11 cellular contexts compared by ENCODE assay signal in the genomic region with DNA sequence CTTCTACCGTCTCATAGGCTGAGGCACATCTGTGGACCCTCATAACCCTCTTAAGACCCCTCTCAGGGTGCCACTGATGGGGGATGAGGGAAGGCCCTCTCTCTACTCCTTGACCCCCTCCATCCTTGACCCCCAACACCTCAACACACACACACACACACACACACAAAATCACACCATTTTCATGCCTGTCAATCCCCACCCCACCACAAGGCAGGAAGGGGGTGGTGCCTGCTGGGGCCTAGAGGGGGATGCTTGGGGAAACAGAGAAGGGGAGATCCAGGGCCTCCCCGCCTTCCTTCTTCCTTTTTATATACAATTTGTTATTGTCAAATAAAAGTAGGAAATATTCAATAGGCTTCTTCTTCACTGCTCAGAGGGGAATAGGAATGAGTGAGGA. TPM values are rescaled to one million over a fixed set of nuclear protein-coding genes. Genes with fewer than 3 reads are reported as not detected.
DNase-seq lines count a peak whose midpoint lies in the region; ATAC-seq, FAIRE-seq and TF ChIP-seq lines count a peak whose summit lies in the region.
"Had no signal": no experiment of that assay in that cellular context is flagged by ENCODE, and none has a peak within 500 bp of the region (broad histone marks: within the 10 kb centered on the region; RNA-seq: fewer than 3 reads in every experiment).

No MANE protein-coding gene starts in this region.

- no peak for TF ChIP-seq RAD21 in K562 (CRISPR knock-in tag; conservative IDR thresholded peaks at IDR 0.05 in 1 of 2, IDR thresholded peaks at IDR 0.05 in 1 of 2)

- H2AFZ ChIP-seq in OCI-LY3 (ENCODE audit: low read depth, low read length) (no peak overlapping the region), K562 (ENCODE audit: low read depth, low read length) (peak overlapping the region; percentile 93)

- peak; percentile 65 for DNase-seq in activated CD4-positive, alpha-beta T cell treated with anti-CD3 and anti-CD28 coated beads, Interleukin-2, amount 10 ng/mL, durations not matched to agents 24 days and 14 days
- no peak for DNase-seq in activated CD4-positive, alpha-beta T cell treated with anti-CD3 and anti-CD28 coated beads, Interleukin-2, amount 50 U/mL, for 48 hours
- DNase-seq in K562 (ENCODE audit: extremely low read depth in 1 of 4, low spot score in 3 of 4) (no peak), progenitor cell of endocrine pancreas (ENCODE audit: low spot score, unreplicated experiment) (no peak), Ammon's horn (ENCODE audit: low spot score) (no peak), RPMI8226 (no peak), SJCRH30 (no peak)
- DNase-seq: activated CD4-positive, CD25-positive, alpha-beta regulatory T cell; activated gamma-delta T cell; left cardiac atrium had no signal

- H3K27me3 ChIP-seq in OCI-LY3 (ENCODE audit: low read depth, low read length) (no peaks in the 10 kb centered on the region), K562 (ENCODE audit: control insufficient read depth in 2 of 2, insufficient read depth in 2 of 2, low read length in 2 of 2) (no peaks in the 10 kb centered on the region), SJCRH30 (no peaks in the 10 kb centered on the region)

- TF ChIP-seq CTCF in OCI-LY3 (IDR thresholded peaks at IDR 0.05; ENCODE audit: low read depth, low read length) (no peak), K562 (IDR thresholded peaks at IDR 0.05 in 2 of 3, conservative IDR thresholded peaks at IDR 0.05 in 1 of 3; ENCODE audit: insufficient read depth in 2 of 3, low read depth in 1 of 3, low read length in 3 of 3) (no peak), progenitor cell of endocrine pancreas (IDR thresholded peaks at IDR 0.05; ENCODE audit: unreplicated experiment) (no peak)

- POLR2A ChIA-PET in K562 (lab: Yijun Ruan, JAX) = interaction anchor here (0.8 kb wide), 1 partner anchor 20 kb away, joined by 3 read pairs; no protein-coding TSS in a partner anchor

- H3K9me3 Mint-ChIP-seq in activated CD4-positive, alpha-beta T cell treated with anti-CD3 and anti-CD28 coated beads, Interleukin-2, amount 10 ng/mL, durations not matched to agents 24 days and 14 days = no peaks in the 10 kb centered on the region
- peaks cover 7% of the 10 kb centered on the region for H3K9me3 Mint-ChIP-seq in progenitor cell of endocrine pancreas (ENCODE audit: low read depth)

- no TSS peak for BruUV-seq in K562 (replicated peaks; lab: Mats Ljungman, UMichigan)

- H3K4me1 ChIP-seq in OCI-LY3 (ENCODE audit: low read length) (peaks cover 14% of the 10 kb centered on the region), K562 (replicated peaks in 1 of 2; ENCODE audit: control insufficient read depth in 2 of 2, insufficient read depth in 2 of 2, low read length in 2 of 2) (peaks cover 12 to 13% of the 10 kb centered on the region in 2 experiments; a peak in 4 of 5 replicates), SJCRH30 (no peaks in the 10 kb centered on the region)

- peak overlapping the region; percentile 97; the same call in 1 of the 2 replicates for H3K4me3 ChIP-seq in OCI-LY3 (ENCODE audit: low read length)
- no peak overlapping the region for H3K4me3 ChIP-seq in K562
- H3K4me3 ChIP-seq in SJCRH30 = no peak overlapping the region

- H3K9ac ChIP-seq in OCI-LY3 (ENCODE audit: low read length) = peak overlapping the region; percentile 82; the same call in 1 of the 2 replicates
- H3K9ac ChIP-seq in K562 (ENCODE audit: insufficient read depth in 1 of 2, low read depth in 2 of 2, low read length in 2 of 2) = 0 out of 4 replicates have a peak overlapping the region, but pooled peaks of 1 of the 2 experiments have one; percentile 58

- in situ Hi-C loops in K562 (cut with MboI) = no loop called here

- no peak for TF ChIP-seq POLR2A in K562 (conservative IDR thresholded peaks at IDR 0.05)

- H4K20me1 ChIP-seq in OCI-LY3 (ENCODE audit: insufficient read depth, low read length) = no peaks in the 10 kb centered on the region
- H4K20me1 ChIP-seq in K562 (replicated peaks; ENCODE audit: control insufficient read depth, insufficient read depth, low read length) = no peaks in the 10 kb centered on the region; the same call in 1 of the 2 replicates

- H3K27ac ChIP-seq in OCI-LY3 (ENCODE audit: low read length) (peak overlapping the region; percentile 90), K562 (ENCODE audit: extremely low read depth, low read depth, low read length) (no peak overlapping the region), SJCRH30 (no peak overlapping the region; the same call in 1 of the 2 replicates)

- CTCF ChIA-PET in K562 (lab: Yijun Ruan, JAX; ENCODE audit: low intra/inter-chr PET ratio) = no interaction called here

- H3K9me3 ChIP-seq in OCI-LY3 (ENCODE audit: insufficient read depth, low read length) = no peaks in the 10 kb centered on the region
- H3K9me3 ChIP-seq in K562 (replicated peaks; ENCODE audit: control insufficient read depth, insufficient read depth, low read depth, low read length) = no peaks in the 10 kb centered on the region
- no peaks in the 10 kb centered on the region for H3K9me3 ChIP-seq in SJCRH30 (replicated peaks)

- WGBS in K562 (ENCODE audit: insufficient coverage, low coverage, missing lambda C conversion rate) = 88% methylated on average over 1 of the region's 2 CpGs

- no peaks in the 10 kb centered on the region for H3K27me3 Mint-ChIP-seq in activated CD4-positive, alpha-beta T cell treated with anti-CD3 and anti-CD28 coated beads, Interleukin-2, amount 10 ng/mL, durations not matched to agents 24 days and 14 days
- no peaks in the 10 kb centered on the region for H3K27me3 Mint-ChIP-seq in progenitor cell of endocrine pancreas

- H3K9me1 ChIP-seq in K562 (ENCODE audit: control insufficient read depth, insufficient read depth, low read length) = peaks cover 5% of the 10 kb centered on the region

- H3K4me1 Mint-ChIP-seq in activated CD4-positive, alpha-beta T cell treated with anti-CD3 and anti-CD28 coated beads, Interleukin-2, amount 10 ng/mL, durations not matched to agents 24 days and 14 days = peaks cover 19% of the 10 kb centered on the region
- H3K4me1 Mint-ChIP-seq in progenitor cell of endocrine pancreas (ENCODE audit: low read depth) = peaks cover 8% of the 10 kb centered on the region

- intact Hi-C loops in activated CD4-positive, alpha-beta T cell treated with anti-CD3 and anti-CD28 coated beads, Interleukin-2, amount 10 ng/mL, durations not matched to agents 24 days and 14 days (cut with micrococcal nuclease) = no loop called here
- intact Hi-C loops in K562 (cut with micrococcal nuclease) = loop anchor here (10.0 kb wide), 1 partner anchor 54 kb away; the partner anchor contains the start of gene RBM3

- FAIRE-seq in K562 (lab: Jason Lieb, UNC) = no peak

- peaks cover 17% of the 10 kb centered on the region for H3K36me3 ChIP-seq in OCI-LY3 (replicated peaks; ENCODE audit: low read depth, low read length)
- peaks cover 18% of the 10 kb centered on the region; the same call in 2 of the 3 replicates for H3K36me3 ChIP-seq in K562 (ENCODE audit: control insufficient read depth, insufficient read depth, low read length)
- H3K36me3 ChIP-seq in SJCRH30 = no peaks in the 10 kb centered on the region

- H3K4me2 ChIP-seq in OCI-LY3 (ENCODE audit: low read length) (peak overlapping the region; percentile 97), K562 (ENCODE audit: insufficient read depth, low read length) (no peak overlapping the region)

- peak overlapping the region; percentile 90 for H3K4me3 Mint-ChIP-seq in activated CD4-positive, alpha-beta T cell treated with anti-CD3 and anti-CD28 coated beads, Interleukin-2, amount 10 ng/mL, durations not matched to agents 24 days and 14 days
- peak overlapping the region; percentile 87 for H3K4me3 Mint-ChIP-seq in progenitor cell of endocrine pancreas (ENCODE audit: low read depth)

- H3K79me2 ChIP-seq in OCI-LY3 (ENCODE audit: low read length) = peaks cover 31% of the 10 kb centered on the region
- H3K79me2 ChIP-seq in K562 (ENCODE audit: control insufficient read depth, insufficient read depth, low read length) = peaks cover 32% of the 10 kb centered on the region

- ATAC-seq in K562 = no peak

- TF ChIP-seq EP300 in K562 (IDR thresholded peaks at IDR 0.05; ENCODE audit: low read length) = no peak

- peak overlapping the region; percentile 94 for H3K27ac Mint-ChIP-seq in activated CD4-positive, alpha-beta T cell treated with anti-CD3 and anti-CD28 coated beads, Interleukin-2, amount 10 ng/mL, durations not matched to agents 24 days and 14 days
- no peak overlapping the region for H3K27ac Mint-ChIP-seq in progenitor cell of endocrine pancreas

- H3K36me3 Mint-ChIP-seq in activated CD4-positive, alpha-beta T cell treated with anti-CD3 and anti-CD28 coated beads, Interleukin-2, amount 10 ng/mL, durations not matched to agents 24 days and 14 days (ENCODE audit: low read depth) = peaks cover 14% of the 10 kb centered on the region
- peaks cover 1% of the 10 kb centered on the region for H3K36me3 Mint-ChIP-seq in progenitor cell of endocrine pancreas (ENCODE audit: insufficient read depth)

RNA-seq across cellular contexts. Expression of gene EBP, which starts 1.2 kb away (rescaled TPM):
- total RNA-seq in activated CD4-positive, alpha-beta T cell treated with anti-CD3 and anti-CD28 coated beads, Interleukin-2, amount 10 ng/mL, durations not matched to agents 24 days and 14 days = 159 and 163 TPM in 2 replicates
- total RNA-seq in K562 (2011; cell fraction: chromatin; rRNA removed; ENCODE audit: low replicate concordance) = 184 and 489 TPM in 2 replicates
- total RNA-seq in K562 (2011; cell fraction: nucleolus; rRNA removed) = 634 and 715 TPM in 2 replicates
- total RNA-seq in K562 (2011; cell fraction: nucleoplasm; rRNA removed) = 475 and 527 TPM in 2 replicates
- 244 and 267 TPM in 2 replicates for total RNA-seq in K562 (2014; rRNA removed)
- total RNA-seq in K562 (2014; rRNA removed; fragmentation: Illumina TruSeq; extraction: Trizol) = 242 and 313 TPM in 2 replicates
- 219 and 244 TPM in 2 replicates for total RNA-seq in K562 (2015; rRNA removed; fragmentation: Illumina TruSeq; extraction: Trizol)
- 264 and 278 TPM in 2 replicates for total RNA-seq in K562 (2021)
- polyA plus RNA-seq in K562 (2011; rRNA removed) = 228 and 411 TPM in 2 replicates
- 623 and 681 TPM in 2 replicates for polyA plus RNA-seq in K562 (2011; cell fraction: cytosol; rRNA removed)
- 365 and 432 TPM in 2 replicates for polyA plus RNA-seq in K562 (2011; cell fraction: nucleus; rRNA removed)
- polyA plus RNA-seq in K562 (2012) = 242 and 270 TPM in 2 replicates
- polyA plus RNA-seq in K562 (2014; fragmentation: Illumina TruSeq; extraction: Trizol) = 274 and 307 TPM in 2 replicates
- polyA plus RNA-seq in K562 (2014; fragmentation: Nextera tagmentation; extraction: Ambion mirVana) = 100 to 1,000 TPM; 569 to 987 TPM
- 238 and 281 TPM in 2 replicates for polyA plus RNA-seq in K562 (2014; rRNA removed)
- polyA minus RNA-seq in K562 (2011; rRNA and poly(A)+ RNA removed) = 291 and 319 TPM in 2 replicates
- polyA minus RNA-seq in K562 (2011; cell fraction: cytosol; rRNA and poly(A)+ RNA removed) = 198 and 240 TPM in 2 replicates
- 35.1 and 73.1 TPM in 2 replicates for polyA minus RNA-seq in K562 (2011; cell fraction: nucleus; rRNA and poly(A)+ RNA removed)
- 73.1 and 81.9 TPM in 2 replicates for total RNA-seq in progenitor cell of endocrine pancreas
- 61.7 and 71.9 TPM in 2 replicates for total RNA-seq in SJCRH30 (2014; rRNA removed; shearing (Covaris generic))

RNA-seq across cellular contexts. Expression of gene PORCN, which starts 11.7 kb away (rescaled TPM):
- total RNA-seq in activated CD4-positive, alpha-beta T cell treated with anti-CD3 and anti-CD28 coated beads, Interleukin-2, amount 10 ng/mL, durations not matched to agents 24 days and 14 days = 11.5 and 12.9 TPM in 2 replicates
- total RNA-seq in K562 (2011; cell fraction: chromatin; rRNA removed; ENCODE audit: low replicate concordance) = 9.4 and 19.6 TPM in 2 replicates
- total RNA-seq in K562 (2011; cell fraction: nucleolus; rRNA removed) = 9.3 and 10.8 TPM in 2 replicates
- 15.0 and 18.6 TPM in 2 replicates for total RNA-seq in K562 (2011; cell fraction: nucleoplasm; rRNA removed)
- total RNA-seq in K562 (2014; rRNA removed) (2.8 and 4.0 TPM in 2 replicates), K562 (2014; rRNA removed; fragmentation: Illumina TruSeq; extraction: Trizol) (1.9 and 2.0 TPM in 2 replicates), K562 (2015; rRNA removed; fragmentation: Illumina TruSeq; extraction: Trizol) (2.4 and 3.2 TPM in 2 replicates), K562 (2021) (4.4 and 4.7 TPM in 2 replicates), progenitor cell of endocrine pancreas (6.5 and 8.3 TPM in 2 replicates)
- polyA plus RNA-seq in K562 (2011; rRNA removed) (3.7 and 6.9 TPM in 2 replicates), K562 (2014; fragmentation: Illumina TruSeq; extraction: Trizol) (4.5 and 4.8 TPM in 2 replicates), K562 (2014; fragmentation: Nextera tagmentation; extraction: Ambion mirVana) (under 1 TPM; 0.34 to 0.62 TPM), K562 (2014; rRNA removed) (5.1 TPM in 2 replicates)
- 7.0 and 12.1 TPM in 2 replicates for polyA plus RNA-seq in K562 (2011; cell fraction: cytosol; rRNA removed)
- polyA plus RNA-seq in K562 (2011; cell fraction: nucleus; rRNA removed) = 18.5 and 23.1 TPM in 2 replicates
- 5.0 and 7.8 TPM in 2 replicates for polyA plus RNA-seq in K562 (2012)
- 2.0 and 2.5 TPM in 2 replicates for polyA minus RNA-seq in K562 (2011; rRNA and poly(A)+ RNA removed)
- 4.1 and 8.1 TPM in 2 replicates for polyA minus RNA-seq in K562 (2011; cell fraction: cytosol; rRNA and poly(A)+ RNA removed)
- polyA minus RNA-seq in K562 (2011; cell fraction: nucleus; rRNA and poly(A)+ RNA removed) = 4.7 and 5.3 TPM in 2 replicates
- total RNA-seq in SJCRH30 (2014; rRNA removed; shearing (Covaris generic)) = 6.2 and 9.8 TPM in 2 replicates

RNA-seq across cellular contexts. Expression of gene TBC1D25, which starts 19.1 kb away (rescaled TPM):
- 14.0 and 15.9 TPM in 2 replicates for total RNA-seq in activated CD4-positive, alpha-beta T cell treated with anti-CD3 and anti-CD28 coated beads, Interleukin-2, amount 10 ng/mL, durations not matched to agents 24 days and 14 days
- total RNA-seq in K562 (2011; cell fraction: chromatin; rRNA removed; ENCODE audit: low replicate concordance) = 11.5 and 26.2 TPM in 2 replicates
- 15.1 and 16.5 TPM in 2 replicates for total RNA-seq in K562 (2011; cell fraction: nucleolus; rRNA removed)
- 11.6 and 13.7 TPM in 2 replicates for total RNA-seq in K562 (2011; cell fraction: nucleoplasm; rRNA removed)
- total RNA-seq in K562 (2014; rRNA removed) (5.4 and 6.7 TPM in 2 replicates), K562 (2014; rRNA removed; fragmentation: Illumina TruSeq; extraction: Trizol) (0.87 and 0.96 TPM in 2 replicates), K562 (2015; rRNA removed; fragmentation: Illumina TruSeq; extraction: Trizol) (1.5 and 2.0 TPM in 2 replicates), K562 (2021) (9.5 and 10.6 TPM in 2 replicates), progenitor cell of endocrine pancreas (12.6 and 14.5 TPM in 2 replicates)
- polyA plus RNA-seq in K562 (2011; rRNA removed) (3.9 and 7.1 TPM in 2 replicates), K562 (2014; fragmentation: Illumina TruSeq; extraction: Trizol) (6.1 and 7.5 TPM in 2 replicates), K562 (2014; fragmentation: Nextera tagmentation; extraction: Ambion mirVana) (under 1 TPM; 0.62 to 0.87 TPM), K562 (2014; rRNA removed) (5.4 and 6.2 TPM in 2 replicates)
- polyA plus RNA-seq in K562 (2011; cell fraction: cytosol; rRNA removed) = 5.5 and 7.5 TPM in 2 replicates
- 17.3 and 27.4 TPM in 2 replicates for polyA plus RNA-seq in K562 (2011; cell fraction: nucleus; rRNA removed)
- polyA plus RNA-seq in K562 (2012) = 6.9 and 8.7 TPM in 2 replicates
- 3.5 and 3.9 TPM in 2 replicates for polyA minus RNA-seq in K562 (2011; rRNA and poly(A)+ RNA removed)
- polyA minus RNA-seq in K562 (2011; cell fraction: cytosol; rRNA and poly(A)+ RNA removed) = 4.7 and 13.4 TPM in 2 replicates
- 4.3 and 5.7 TPM in 2 replicates for polyA minus RNA-seq in K562 (2011; cell fraction: nucleus; rRNA and poly(A)+ RNA removed)
- 4.3 and 4.6 TPM in 2 replicates for total RNA-seq in SJCRH30 (2014; rRNA removed; shearing (Covaris generic))

RNA-seq across cellular contexts. Expression of gene FTSJ1, which starts 44.5 kb away (rescaled TPM):
- 95.6 and 101 TPM in 2 replicates for total RNA-seq in activated CD4-positive, alpha-beta T cell treated with anti-CD3 and anti-CD28 coated beads, Interleukin-2, amount 10 ng/mL, durations not matched to agents 24 days and 14 days
- 42.8 and 61.0 TPM in 2 replicates for total RNA-seq in K562 (2011; cell fraction: chromatin; rRNA removed; ENCODE audit: low replicate concordance)
- total RNA-seq in K562 (2011; cell fraction: nucleolus; rRNA removed) = 58.9 and 60.7 TPM in 2 replicates
- total RNA-seq in K562 (2011; cell fraction: nucleoplasm; rRNA removed) = 41.1 and 41.9 TPM in 2 replicates
- total RNA-seq in K562 (2014; rRNA removed) = 87.2 and 121 TPM in 2 replicates
- 54.7 and 60.1 TPM in 2 replicates for total RNA-seq in K562 (2014; rRNA removed; fragmentation: Illumina TruSeq; extraction: Trizol)
- total RNA-seq in K562 (2015; rRNA removed; fragmentation: Illumina TruSeq; extraction: Trizol) = 72.9 and 75.2 TPM in 2 replicates
- total RNA-seq in K562 (2021) = 85.0 and 87.3 TPM in 2 replicates
- polyA plus RNA-seq in K562 (2011; rRNA removed) = 51.4 and 53.1 TPM in 2 replicates
- polyA plus RNA-seq in K562 (2011; cell fraction: cytosol; rRNA removed) = 61.7 and 125 TPM in 2 replicates
- 119 and 153 TPM in 2 replicates for polyA plus RNA-seq in K562 (2011; cell fraction: nucleus; rRNA removed)
- polyA plus RNA-seq in K562 (2012) = 64.0 and 71.6 TPM in 2 replicates
- 95.6 and 109 TPM in 2 replicates for polyA plus RNA-seq in K562 (2014; fragmentation: Illumina TruSeq; extraction: Trizol)
- polyA plus RNA-seq in K562 (2014; fragmentation: Nextera tagmentation; extraction: Ambion mirVana) = 10 to 100 TPM; 12.2 to 17.4 TPM
- 71.6 and 86.8 TPM in 2 replicates for polyA plus RNA-seq in K562 (2014; rRNA removed)
- 18.1 and 25.3 TPM in 2 replicates for polyA minus RNA-seq in K562 (2011; rRNA and poly(A)+ RNA removed)
- 28.1 and 30.3 TPM in 2 replicates for polyA minus RNA-seq in K562 (2011; cell fraction: cytosol; rRNA and poly(A)+ RNA removed)
- polyA minus RNA-seq in K562 (2011; cell fraction: nucleus; rRNA and poly(A)+ RNA removed) = 33.3 and 33.4 TPM in 2 replicates
- total RNA-seq in progenitor cell of endocrine pancreas = 40.5 and 41.8 TPM in 2 replicates
- total RNA-seq in SJCRH30 (2014; rRNA removed; shearing (Covaris generic)) = 28.0 and 29.4 TPM in 2 replicates

RNA-seq across cellular contexts. Expression of gene SLC38A5, which starts 50.4 kb away (rescaled TPM):
- total RNA-seq in activated CD4-positive, alpha-beta T cell treated with anti-CD3 and anti-CD28 coated beads, Interleukin-2, amount 10 ng/mL, durations not matched to agents 24 days and 14 days = 195 and 210 TPM in 2 replicates
- total RNA-seq in K562 (2011; cell fraction: chromatin; rRNA removed; ENCODE audit: low replicate concordance) = 149 and 408 TPM in 2 replicates
- total RNA-seq in K562 (2011; cell fraction: nucleolus; rRNA removed) = 510 and 535 TPM in 2 replicates
- total RNA-seq in K562 (2011; cell fraction: nucleoplasm; rRNA removed) = 308 and 339 TPM in 2 replicates
- total RNA-seq in K562 (2014; rRNA removed) = 142 and 201 TPM in 2 replicates
- total RNA-seq in K562 (2014; rRNA removed; fragmentation: Illumina TruSeq; extraction: Trizol) = 72.6 and 88.6 TPM in 2 replicates
- total RNA-seq in K562 (2015; rRNA removed; fragmentation: Illumina TruSeq; extraction: Trizol) = 128 and 129 TPM in 2 replicates
- total RNA-seq in K562 (2021) = 213 and 228 TPM in 2 replicates
- 163 and 193 TPM in 2 replicates for polyA plus RNA-seq in K562 (2011; rRNA removed)
- polyA plus RNA-seq in K562 (2011; cell fraction: cytosol; rRNA removed) = 284 and 627 TPM in 2 replicates
- polyA plus RNA-seq in K562 (2011; cell fraction: nucleus; rRNA removed) = 364 and 581 TPM in 2 replicates
- polyA plus RNA-seq in K562 (2012) = 62.8 and 197 TPM in 2 replicates
- polyA plus RNA-seq in K562 (2014; fragmentation: Illumina TruSeq; extraction: Trizol) = 204 and 238 TPM in 2 replicates
- polyA plus RNA-seq in K562 (2014; fragmentation: Nextera tagmentation; extraction: Ambion mirVana) = 10 to 100 TPM in 1 of 2 experiments, 1 to 10 TPM in 1; 9.3 to 31.2 TPM
- 199 and 251 TPM in 2 replicates for polyA plus RNA-seq in K562 (2014; rRNA removed)
- polyA minus RNA-seq in K562 (2011; rRNA and poly(A)+ RNA removed) = 113 and 240 TPM in 2 replicates
- polyA minus RNA-seq in K562 (2011; cell fraction: cytosol; rRNA and poly(A)+ RNA removed) = 150 and 177 TPM in 2 replicates
- 42.9 and 49.0 TPM in 2 replicates for polyA minus RNA-seq in K562 (2011; cell fraction: nucleus; rRNA and poly(A)+ RNA removed)
- 0.33 and 0.74 TPM in 2 replicates for total RNA-seq in progenitor cell of endocrine pancreas
- total RNA-seq in SJCRH30 (2014; rRNA removed; shearing (Covaris generic)) = 13.8 and 15.4 TPM in 2 replicates
